In the genomic region with DNA sequence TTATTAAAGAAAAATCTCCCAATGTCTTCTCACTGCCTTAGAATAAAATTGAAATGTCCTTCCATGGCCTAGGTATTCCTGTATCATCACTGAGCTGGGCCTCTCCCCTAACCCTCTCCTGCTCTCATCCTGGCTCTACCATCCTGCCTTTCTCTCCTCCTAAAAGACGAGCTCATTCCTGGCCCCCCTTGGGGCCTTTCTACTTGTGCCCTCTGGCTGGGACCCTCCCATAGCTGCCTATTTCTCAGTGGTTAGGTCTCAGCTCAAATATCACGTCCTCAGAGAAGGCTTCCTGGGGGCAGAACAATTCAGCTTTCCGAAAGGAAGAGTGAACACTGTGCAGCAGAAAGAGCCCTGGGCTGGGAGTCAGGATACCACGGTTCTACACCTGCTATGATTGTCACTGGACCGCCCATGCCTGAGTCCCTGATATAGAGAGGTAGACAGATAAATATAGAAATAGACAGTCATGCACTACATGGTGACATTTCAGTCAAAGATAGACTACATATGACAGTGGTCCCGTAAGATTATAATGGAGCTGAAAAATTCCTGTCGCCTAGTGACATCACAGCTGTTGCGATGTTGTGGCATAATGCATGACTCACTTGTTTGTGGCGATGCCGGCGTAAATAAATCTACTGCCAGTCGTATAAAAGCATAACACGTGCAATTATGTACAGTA, we compare ENCODE assay signal across 1 cellular context.
TF ChIP-seq lines count a peak whose summit lies in the region.

No MANE protein-coding gene starts in this region.

TF ChIP-seq in HEK293, 187 proteins besides CTCF, POLR2A, EP300 and RAD21:
- no peak for TF ChIP-seq HOXA7 (CRISPR knock-in tag; IDR thresholded peaks at IDR 0.05; ENCODE audit: borderline replicate concordance)
- 0 out of 2 replicates have a peak, but pooled peaks have one; percentile 21 for TF ChIP-seq ZNF629 (tag by site-specific recombination; IDR thresholded peaks at IDR 0.05)
TF ChIP-seq in HEK293: peak in this region for 1.
